In genomic region chr7:114835861-114836260, GRCh38 we compare ENCODE assay signal across 20 cellular contexts.
"Had no signal": no experiment of that assay in that cellular context is flagged by ENCODE, and none has a peak within 500 bp of the region (broad histone marks: within the 10 kb centered on the region; RNA-seq: fewer than 3 reads in every experiment).

No MANE protein-coding gene starts in this region.

- H3K27ac Mint-ChIP-seq: activated B cell treated with CpG ODN at 0.5 μM for 24 hours; activated CD4-positive, alpha-beta T cell treated with anti-CD3 and anti-CD28 coated beads, Interleukin-2, amount 10 ng/mL, durations not matched to agents 7 days and 5 days; activated naive CD8-positive, alpha-beta T cell treated with anti-CD3 and anti-CD28 coated beads, Interleukin-2, amount 50 U/mL, for 24 hours; brain; IgD-negative memory B cell had no signal

- H3K9me3 Mint-ChIP-seq: activated B cell treated with CpG ODN at 0.5 μM for 24 hours; activated CD4-positive, alpha-beta memory T cell treated with anti-CD3 and anti-CD28 coated beads for 36 hours; activated CD4-positive, alpha-beta T cell treated with anti-CD3 and anti-CD28 coated beads, Interleukin-2, amount 10 ng/mL, durations not matched to agents 7 days and 5 days; activated naive CD8-positive, alpha-beta T cell treated with anti-CD3 and anti-CD28 coated beads, Interleukin-2, amount 50 U/mL, for 24 hours; activated T-cell treated with anti-CD3 and anti-CD28 coated beads, Interleukin-2, amount 50 U/mL, for 4 hours; brain; central memory CD8-positive, alpha-beta T cell; IgD-negative memory B cell; T-helper 1 cell treated with Interleukin-12 subunit alpha and Interleukin-12 subunit beta and Interleukin-4 antibody, amounts not matched to agents 30 μg/mL and 1 μg/mL, for 36 hours had no signal

- ATAC-seq: activated naive CD8-positive, alpha-beta T cell treated with anti-CD3 and anti-CD28 coated beads, Interleukin-2, amount 50 U/mL, for 24 hours; activated T-cell treated with anti-CD3 and anti-CD28 coated beads, Interleukin-2, amount 50 U/mL, for 4 hours; PC-3 had no signal

- H3K4me3 Mint-ChIP-seq: activated B cell treated with CpG ODN at 0.5 μM for 24 hours; activated CD4-positive, alpha-beta memory T cell treated with anti-CD3 and anti-CD28 coated beads for 36 hours; activated CD4-positive, alpha-beta T cell treated with anti-CD3 and anti-CD28 coated beads, Interleukin-2, amount 10 ng/mL, durations not matched to agents 7 days and 5 days; activated naive CD8-positive, alpha-beta T cell treated with anti-CD3 and anti-CD28 coated beads, Interleukin-2, amount 50 U/mL, for 24 hours; activated T-cell treated with anti-CD3 and anti-CD28 coated beads, Interleukin-2, amount 50 U/mL, for 4 hours; brain; central memory CD8-positive, alpha-beta T cell; IgD-negative memory B cell had no signal

- DNase-seq: activated B cell treated with CpG ODN at 0.5 μM for 24 hours; activated CD4-positive, alpha-beta memory T cell treated with anti-CD3 and anti-CD28 coated beads for 36 hours; activated CD4-positive, alpha-beta T cell treated with anti-CD3 and anti-CD28 coated beads, Interleukin-2, amount 10 ng/mL, durations not matched to agents 7 days and 5 days; activated CD8-positive, alpha-beta memory T cell treated with anti-CD3 and anti-CD28 coated beads for 24 hours; activated naive CD4-positive, alpha-beta T cell treated with anti-CD3 and anti-CD28 coated beads, Interleukin-2, amount 50 U/mL, for 16 hours; activated naive CD8-positive, alpha-beta T cell treated with anti-CD3 and anti-CD28 coated beads, Interleukin-2, amount 50 U/mL, for 24 hours; activated T-cell treated with anti-CD3 and anti-CD28 coated beads, Interleukin-2, amount 50 U/mL, for 4 hours; amygdala; KG1; NCI-H1092; NCI-H1417; NCI-H1930; NCI-H510A treated with DMSO at 0.1 percent for 48 hours; PC-3; SHP77 treated with DMSO at 0.1 percent for 48 hours; T1000 had no signal

- H3K36me3 Mint-ChIP-seq: activated CD4-positive, alpha-beta memory T cell treated with anti-CD3 and anti-CD28 coated beads for 36 hours; brain; IgD-negative memory B cell had no signal

- H3K27me3 Mint-ChIP-seq: central memory CD8-positive, alpha-beta T cell; IgD-negative memory B cell had no signal

- H3K4me1 Mint-ChIP-seq: activated B cell treated with CpG ODN at 0.5 μM for 24 hours, brain had no signal
